8 cellular contexts compared by ENCODE assay signal in genomic region chr22:30356392-30357230, GRCh38. TPM values are rescaled to one million over a fixed set of nuclear protein-coding genes. Genes with fewer than 3 reads are reported as not detected.
DNase-seq lines count a peak whose midpoint lies in the region; ATAC-seq and TF ChIP-seq lines count a peak whose summit lies in the region.

Gene CCDC157 (plus strand): TSS chr22:30357007. CDS start chr22:30366001, 8,994 bp downstream.
Gene SF3A1 (minus strand): TSS chr22:30356894. CDS start chr22:30356792, 102 bp downstream.

- H3K27ac ChIP-seq in colonic mucosa = peak within 1 kb of the TSS; percentile 92

- no peaks in the 10 kb centered on the region for H3K9me3 ChIP-seq in colonic mucosa

- POLR2A ChIA-PET in BJ (lab: Charles Lee) = no interaction called here

- H3K27me3 ChIP-seq in BJ (ENCODE audit: control insufficient read depth, insufficient read depth, low read length) = no peaks in the 10 kb centered on the region
- H3K27me3 ChIP-seq in colonic mucosa = no peaks in the 10 kb centered on the region

- ATAC-seq in HG03432 (IDR thresholded peaks at IDR 0.05; ENCODE audit: unreplicated experiment) (peak; percentile 93), left colon (peak; percentile 98)

- TF ChIP-seq CTCF in BJ (IDR thresholded peaks at IDR 0.05; ENCODE audit: insufficient read depth, low read depth, low read length) (no peak), colonic mucosa (IDR thresholded peaks at IDR 0.05) (no peak)

- CTCF ChIA-PET in BJ (lab: Yijun Ruan, JAX) = interaction anchor here (0.6 to 1.7 kb wide), 8 partner anchors 19 to 779 kb away, joined by 3 to 16 read pairs (median 3); partner anchors contain the start of gene CASTOR1

- H3K4me1 ChIP-seq in colonic mucosa = peaks cover 13% of the 10 kb centered on the region

- intact Hi-C loops in colonic mucosa (cut with DNase I) (loop anchor here (2.0 kb wide), 1 partner anchor 68 kb away; the partner anchor contains the start of gene CASTOR1), left colon (cut with DNase I, micrococcal nuclease) (no loop called here)

- H3K9ac ChIP-seq in colonic mucosa (ENCODE audit: low read depth in 2 of 2, low read length in 2 of 2) = peak within 1 kb of the TSS; percentile 61 to 98

- H3K4me3 ChIP-seq in BJ (ENCODE audit: low read depth, low read length) (peak within 1 kb of the TSS; percentile 85), colonic mucosa (peak within 1 kb of the TSS; percentile 72)

- peaks cover 12% of the 10 kb centered on the region for H3K36me3 ChIP-seq in BJ (ENCODE audit: control insufficient read depth, insufficient read depth, low read length)
- H3K36me3 ChIP-seq in colonic mucosa = no peaks in the 10 kb centered on the region

- DNase-seq in BJ (ENCODE audit: low read depth) (peak; percentile 42), GM19238 (ENCODE audit: insufficient read length, low spot score) (peak; percentile 93), NCI-H510A treated with DMSO at 0.1 percent for 48 hours (lab: John Stamatoyannopoulos, UW) (peak; percentile 66), colonic mucosa (peak; percentile 88), left colon (peak; percentile 89 to 92)
- peak; percentile 93 for DNase-seq in activated CD4-positive, alpha-beta T cell treated with anti-CD3 and anti-CD28 coated beads for 48 hours
- peak; percentile 66 to 85 (median 74) for DNase-seq in stimulated activated CD4-positive, alpha-beta T cell treated with anti-CD3 and anti-CD28 coated beads, Interleukin-1b, Interleukin-23, amount 100 ng/mL, for 24 hours (ENCODE audit: low read depth in 4 of 4, low spot score in 1 of 4)

RNA-seq across cellular contexts. Expression of gene CCDC157, which starts in this region (rescaled TPM):
- polyA plus RNA-seq in BJ (2011; rRNA removed) = 1.3 and 1.6 TPM in 2 replicates
- polyA minus RNA-seq in BJ (2011; rRNA and poly(A)+ RNA removed) = 0.93 and 1.7 TPM in 2 replicates
- 1 to 10 TPM; 1.1 to 1.6 TPM for total RNA-seq in colonic mucosa
- 1 to 10 TPM; 1.6 to 2.3 TPM for total RNA-seq in left colon

RNA-seq across cellular contexts. Expression of gene SF3A1, which starts in this region (rescaled TPM):
- polyA plus RNA-seq in BJ (2011; rRNA removed) = 43.2 and 66.8 TPM in 2 replicates
- polyA minus RNA-seq in BJ (2011; rRNA and poly(A)+ RNA removed) = 80.0 and 131 TPM in 2 replicates
- total RNA-seq in colonic mucosa (100 to 1,000 TPM; 151 to 194 TPM), left colon (100 to 1,000 TPM; 134 to 146 TPM)

Comparison
In these comparisons a context has a peak if more than half of its experiments do, and no peak if none do; other contexts are left out.
1. Peak in every context shown above with its lines: DNase-seq, ATAC-seq, H3K4me3 ChIP-seq and H3K27ac ChIP-seq.
2. DNase-seq: peak in every context shown above with its lines; median percentile 93 in GM19238; 93 in activated CD4-positive, alpha-beta T cell treated with anti-CD3 and anti-CD28 coated beads for 48 hours; 90 in left colon; 88 in colonic mucosa; 74 in stimulated activated CD4-positive, alpha-beta T cell treated with anti-CD3 and anti-CD28 coated beads, Interleukin-1b, Interleukin-23, amount 100 ng/mL, for 24 hours; 66 in NCI-H510A treated with DMSO at 0.1 percent for 48 hours; 42 in BJ.